Comparison of ENCODE assay signal across 17 cellular contexts in the genomic region with DNA sequence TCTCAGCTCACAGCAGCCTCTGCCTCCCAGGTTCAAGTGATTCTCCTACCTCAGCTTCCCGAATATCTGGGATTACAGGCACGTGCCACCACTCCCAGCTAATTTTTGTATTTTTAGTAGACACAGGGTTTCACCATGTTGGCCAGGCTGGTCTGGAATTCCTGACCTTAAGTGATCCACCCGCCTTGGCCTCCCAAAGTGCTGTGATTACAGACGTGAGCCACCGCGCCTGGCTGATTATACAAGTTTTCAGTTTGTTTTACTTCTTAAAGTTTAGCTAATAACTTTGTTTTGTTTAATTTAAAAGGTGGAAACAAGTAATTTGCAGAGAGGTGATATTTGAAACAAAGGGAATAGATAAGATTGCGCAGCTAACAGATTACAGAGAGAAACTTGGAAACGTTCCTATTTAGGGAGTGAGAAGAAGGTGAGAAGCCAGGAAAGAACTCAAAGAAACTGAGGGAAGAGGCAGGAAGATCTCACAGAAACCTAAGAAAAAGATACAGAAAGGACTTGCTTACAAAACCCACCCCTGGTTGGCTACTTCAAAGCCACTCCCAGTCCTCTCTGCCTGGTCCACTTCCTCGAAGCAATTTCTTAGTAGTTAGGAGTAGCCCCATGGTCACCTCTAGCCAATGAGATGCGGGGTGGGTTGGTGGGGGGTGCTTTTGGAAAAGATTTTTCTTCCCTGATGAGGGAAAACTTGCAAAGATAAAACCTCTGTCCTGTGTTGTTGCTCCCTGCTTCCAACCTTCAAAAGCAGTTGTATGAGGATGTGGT.
"Had no signal": no experiment of that assay in that cellular context is flagged by ENCODE, and none has a peak within 500 bp of the region (broad histone marks: within the 10 kb centered on the region; RNA-seq: fewer than 3 reads in every experiment).

No MANE protein-coding gene starts in this region.

- H3K27me3 Mint-ChIP-seq: activated CD4-positive, alpha-beta T cell treated with anti-CD3 and anti-CD28 coated beads for 36 hours; activated naive CD8-positive, alpha-beta T cell had no signal

- H3K27ac Mint-ChIP-seq: activated CD4-positive, alpha-beta memory T cell treated with anti-CD3 and anti-CD28 coated beads, Interleukin-2, amount 10 ng/mL, durations not matched to agents 7 days and 5 days; activated CD4-positive, alpha-beta T cell treated with anti-CD3 and anti-CD28 coated beads for 36 hours; activated CD8-positive, alpha-beta memory T cell treated with anti-CD3 and anti-CD28 coated beads, Interleukin-2, amount 10 ng/mL, durations not matched to agents 7 days and 5 days; activated naive CD8-positive, alpha-beta T cell; nephron had no signal

- H3K4me1 ChIP-seq: prostate gland had no signal

- H3K4me3 Mint-ChIP-seq: activated CD4-positive, alpha-beta memory T cell treated with anti-CD3 and anti-CD28 coated beads, Interleukin-2, amount 10 ng/mL, durations not matched to agents 7 days and 5 days; activated CD4-positive, alpha-beta T cell treated with anti-CD3 and anti-CD28 coated beads for 36 hours; activated CD8-positive, alpha-beta memory T cell treated with anti-CD3 and anti-CD28 coated beads, Interleukin-2, amount 10 ng/mL, durations not matched to agents 7 days and 5 days; activated naive CD8-positive, alpha-beta T cell; nephron had no signal

- H3K27me3 ChIP-seq: cardiac muscle cell, right atrium auricular region, SJSA1 had no signal

- H3K9me3 Mint-ChIP-seq: activated CD4-positive, alpha-beta memory T cell treated with anti-CD3 and anti-CD28 coated beads, Interleukin-2, amount 10 ng/mL, durations not matched to agents 7 days and 5 days; nephron had no signal

- H3K27ac ChIP-seq: cardiac muscle cell, prostate gland, SJSA1 had no signal

- DNase-seq: activated CD4-positive, alpha-beta memory T cell treated with anti-CD3 and anti-CD28 coated beads, Interleukin-2, amount 10 ng/mL, durations not matched to agents 7 days and 5 days; activated CD4-positive, alpha-beta T cell treated with anti-CD3 and anti-CD28 coated beads for 36 hours; activated CD8-positive, alpha-beta memory T cell treated with anti-CD3 and anti-CD28 coated beads, Interleukin-2, amount 10 ng/mL, durations not matched to agents 7 days and 5 days; erythroblast; midbrain; occipital lobe; stimulated activated CD4-positive, alpha-beta T cell treated with anti-CD3 and anti-CD28 coated beads, Interleukin-12 subunit alpha, Interleukin-12 subunit beta, amount 100 ng/mL, for 4 hours; stimulated activated CD4-positive, alpha-beta T cell treated with anti-CD3 and anti-CD28 coated beads, Interleukin-1b, Interleukin-23, amount 100 ng/mL, for 48 hours; stimulated activated naive CD4-positive, alpha-beta T cell treated with Interleukin-2 at 50 U/mL for 16 hours; substantia nigra had no signal

- H3K9me3 ChIP-seq: prostate gland, right atrium auricular region, SJSA1 had no signal

- H3K36me3 Mint-ChIP-seq: activated CD8-positive, alpha-beta memory T cell treated with anti-CD3 and anti-CD28 coated beads, Interleukin-2, amount 10 ng/mL, durations not matched to agents 7 days and 5 days; activated naive CD8-positive, alpha-beta T cell had no signal

- H3K36me3 ChIP-seq: cardiac muscle cell, prostate gland, right atrium auricular region, SJSA1 had no signal

- H3K4me3 ChIP-seq: cardiac muscle cell, lung, prostate gland, right atrium auricular region, SJSA1 had no signal
